Comparison of ENCODE assay signal across 10 cellular contexts in genomic region chr2:1972428-1972827, GRCh38.
A peak's percentile ranks its signal among the peaks of the same experiment; 100 is the strongest.
DNase-seq lines count a peak whose midpoint lies in the region; ATAC-seq and TF ChIP-seq lines count a peak whose summit lies in the region.
"Had no signal": no experiment of that assay in that cellular context is flagged by ENCODE, and none has a peak within 500 bp of the region (broad histone marks: within the 10 kb centered on the region; RNA-seq: fewer than 3 reads in every experiment).

No MANE protein-coding gene starts in this region.

- intact Hi-C loops in activated CD4-positive, alpha-beta memory T cell treated with anti-CD3 and anti-CD28 coated beads for 36 hours (cut with micrococcal nuclease) = no loop called here

- no peak for ATAC-seq in HG03342 (IDR thresholded peaks at IDR 0.05; ENCODE audit: unreplicated experiment)
- no peak for ATAC-seq in stimulated activated memory B cell treated with anti-CD40 and anti-IgM and Interleukin-4, amounts not matched to agents 10 μg/mL and 1 μg/mL and 100 μg/mL, for 72 hours
- ATAC-seq: natural killer cell treated with Interleukin-12 subunit alpha and Interleukin-12 subunit beta and Interleukin-15 and Interleukin-18, amount 100 ng/mL, for 72 hours; T-cell had no signal

- POLR2A ChIA-PET in activated CD4-positive, alpha-beta memory T cell treated with anti-CD3 and anti-CD28 coated beads for 36 hours (lab: Charles Lee) = no interaction called here

- no peaks in the 10 kb centered on the region for H3K9me3 ChIP-seq in MG63

- CTCF ChIA-PET in activated CD4-positive, alpha-beta memory T cell treated with anti-CD3 and anti-CD28 coated beads for 36 hours (lab: Charles Lee) = no interaction called here

- no peaks in the 10 kb centered on the region for H3K9me3 Mint-ChIP-seq in activated CD4-positive, alpha-beta memory T cell treated with anti-CD3 and anti-CD28 coated beads for 36 hours
- no peaks in the 10 kb centered on the region for H3K9me3 Mint-ChIP-seq in stimulated activated memory B cell treated with anti-CD40 and anti-IgM and Interleukin-4, amounts not matched to agents 10 μg/mL and 1 μg/mL and 100 μg/mL, for 72 hours
- H3K9me3 Mint-ChIP-seq: natural killer cell treated with Interleukin-12 subunit alpha and Interleukin-12 subunit beta and Interleukin-15 and Interleukin-18, amount 100 ng/mL, for 72 hours; T-cell had no signal

- no peaks in the 10 kb centered on the region for H3K36me3 ChIP-seq in MG63

- no peaks in the 10 kb centered on the region for H3K27me3 ChIP-seq in MG63

- no peak for TF ChIP-seq CTCF in epithelial cell of proximal tubule (conservative IDR thresholded peaks at IDR 0.05; ENCODE audit: low read depth, low read length)

- no peak overlapping the region for H3K27ac Mint-ChIP-seq in activated CD4-positive, alpha-beta memory T cell treated with anti-CD3 and anti-CD28 coated beads for 36 hours
- H3K27ac Mint-ChIP-seq in stimulated activated memory B cell treated with anti-CD40 and anti-IgM and Interleukin-4, amounts not matched to agents 10 μg/mL and 1 μg/mL and 100 μg/mL, for 72 hours = no peak overlapping the region
- H3K27ac Mint-ChIP-seq: natural killer cell treated with Interleukin-12 subunit alpha and Interleukin-12 subunit beta and Interleukin-15 and Interleukin-18, amount 100 ng/mL, for 72 hours; T-cell had no signal

- no peaks in the 10 kb centered on the region for H3K4me1 Mint-ChIP-seq in activated CD4-positive, alpha-beta memory T cell treated with anti-CD3 and anti-CD28 coated beads for 36 hours (ENCODE audit: low read depth)
- no peaks in the 10 kb centered on the region for H3K4me1 Mint-ChIP-seq in stimulated activated memory B cell treated with anti-CD40 and anti-IgM and Interleukin-4, amounts not matched to agents 10 μg/mL and 1 μg/mL and 100 μg/mL, for 72 hours
- H3K4me1 Mint-ChIP-seq: T-cell had no signal

- H3K27me3 Mint-ChIP-seq in activated CD4-positive, alpha-beta memory T cell treated with anti-CD3 and anti-CD28 coated beads for 36 hours = no peaks in the 10 kb centered on the region
- H3K27me3 Mint-ChIP-seq in stimulated activated memory B cell treated with anti-CD40 and anti-IgM and Interleukin-4, amounts not matched to agents 10 μg/mL and 1 μg/mL and 100 μg/mL, for 72 hours = no peaks in the 10 kb centered on the region
- H3K27me3 Mint-ChIP-seq: natural killer cell treated with Interleukin-12 subunit alpha and Interleukin-12 subunit beta and Interleukin-15 and Interleukin-18, amount 100 ng/mL, for 72 hours had no signal

- no peak overlapping the region for H3K4me3 ChIP-seq in MG63
- H3K4me3 ChIP-seq in epithelial cell of proximal tubule (ENCODE audit: low read depth, low read length) = no peak overlapping the region

- no peaks in the 10 kb centered on the region for H3K36me3 Mint-ChIP-seq in activated CD4-positive, alpha-beta memory T cell treated with anti-CD3 and anti-CD28 coated beads for 36 hours
- H3K36me3 Mint-ChIP-seq in stimulated activated memory B cell treated with anti-CD40 and anti-IgM and Interleukin-4, amounts not matched to agents 10 μg/mL and 1 μg/mL and 100 μg/mL, for 72 hours = no peaks in the 10 kb centered on the region
- H3K36me3 Mint-ChIP-seq: natural killer cell treated with Interleukin-12 subunit alpha and Interleukin-12 subunit beta and Interleukin-15 and Interleukin-18, amount 100 ng/mL, for 72 hours; T-cell had no signal

- peak; percentile 98 for DNase-seq in MG63
- DNase-seq in NCI-H510A treated with DMSO at 0.1 percent for 48 hours (lab: John Stamatoyannopoulos, UW) = peak; percentile 93
- DNase-seq in epithelial cell of proximal tubule (ENCODE audit: low read depth) = peak; percentile 12
- peak; percentile 84 for DNase-seq in renal cortical epithelial cell (ENCODE audit: low read depth)
- no peak for DNase-seq in HuH-7.5 (ENCODE audit: low spot score)
- no peak for DNase-seq in activated CD4-positive, alpha-beta memory T cell treated with anti-CD3 and anti-CD28 coated beads for 36 hours
- DNase-seq: T-cell had no signal

- H3K4me3 Mint-ChIP-seq in activated CD4-positive, alpha-beta memory T cell treated with anti-CD3 and anti-CD28 coated beads for 36 hours = no peak overlapping the region
- no peak overlapping the region for H3K4me3 Mint-ChIP-seq in stimulated activated memory B cell treated with anti-CD40 and anti-IgM and Interleukin-4, amounts not matched to agents 10 μg/mL and 1 μg/mL and 100 μg/mL, for 72 hours
- H3K4me3 Mint-ChIP-seq: natural killer cell treated with Interleukin-12 subunit alpha and Interleukin-12 subunit beta and Interleukin-15 and Interleukin-18, amount 100 ng/mL, for 72 hours; T-cell had no signal

Comparison
In these comparisons a context has a peak if more than half of its experiments do, and no peak if none do; other contexts are left out.
1. DNase-seq: peak in MG63 (single experiment), NCI-H510A treated with DMSO at 0.1 percent for 48 hours (single experiment), epithelial cell of proximal tubule (single experiment) and renal cortical epithelial cell (single experiment); none in HuH-7.5 (single experiment) and activated CD4-positive, alpha-beta memory T cell treated with anti-CD3 and anti-CD28 coated beads for 36 hours (single experiment).